Comparison of ENCODE assay signal across 11 cellular contexts in the genomic region with DNA sequence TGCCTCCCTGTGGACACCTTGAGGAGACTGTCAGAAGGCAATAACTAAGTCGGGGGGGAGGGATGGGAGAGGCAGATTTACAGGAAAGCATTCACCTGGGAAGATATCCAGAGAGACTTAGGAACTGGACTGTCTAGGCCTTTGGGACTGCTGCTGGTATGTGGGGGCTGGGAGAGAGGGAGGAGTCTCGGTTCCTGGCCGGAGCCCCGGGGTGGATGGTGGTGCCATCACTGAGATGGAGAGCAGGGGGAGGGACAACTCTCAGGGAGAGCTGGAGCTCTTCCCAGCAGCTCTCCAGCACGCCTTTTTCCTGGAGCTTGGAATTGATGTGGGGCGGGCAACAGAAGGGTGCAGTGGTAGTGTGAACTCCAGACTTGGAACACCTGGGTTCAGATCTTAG. TPM values are rescaled to one million over a fixed set of nuclear protein-coding genes. Genes with fewer than 3 reads are reported as not detected.
DNase-seq lines count a peak whose midpoint lies in the region; ATAC-seq and TF ChIP-seq lines count a peak whose summit lies in the region.
"Had no signal": no experiment of that assay in that cellular context is flagged by ENCODE, and none has a peak within 500 bp of the region (broad histone marks: within the 10 kb centered on the region; RNA-seq: fewer than 3 reads in every experiment).

No MANE protein-coding gene starts in this region.

- WGBS in prostate gland, result 15% methylated on average over 6 of the region's 6 CpGs

- peaks cover 0 to 2% (median 0%) of the 10 kb centered on the region in 7 donors for H3K9me3 Mint-ChIP-seq in CD14-positive monocyte
- H3K9me3 Mint-ChIP-seq: activated naive CD4-positive, alpha-beta T cell treated with anti-CD3 and anti-CD28 coated beads, Interleukin-2, amount 50 U/mL, for 72 hours had no signal

- no peaks in the 10 kb centered on the region for H3K36me3 Mint-ChIP-seq in CD14-positive monocyte
- H3K36me3 Mint-ChIP-seq: activated naive CD4-positive, alpha-beta T cell treated with anti-CD3 and anti-CD28 coated beads, Interleukin-2, amount 50 U/mL, for 72 hours had no signal

- H3K27me3 Mint-ChIP-seq in CD14-positive monocyte (ENCODE audit: low read depth in 3 of 3), result peaks cover 5 to 15% (median 7%) of the 10 kb centered on the region in 3 donors

- no peak overlapping the region for H3K4me3 Mint-ChIP-seq in CD14-positive monocyte
- H3K4me3 Mint-ChIP-seq: activated CD4-positive, alpha-beta T cell treated with anti-CD3 and anti-CD28 coated beads for 36 hours had no signal

- no peak overlapping the region for H3K4me3 ChIP-seq in prostate gland

- intact Hi-C loops in prostate gland (cut with DNase I), result loop anchor here (5.0 kb wide), 1 partner anchor 94 kb away; no protein-coding TSS in a partner anchor
- intact Hi-C loops in CD14-positive monocyte (cut with micrococcal nuclease), result no loop called here

- H3K27me3 ChIP-seq in prostate gland (replicated peaks; ENCODE audit: insufficient read depth), result no peaks in the 10 kb centered on the region

- H3K36me3 ChIP-seq in prostate gland, result no peaks in the 10 kb centered on the region

- H3K9me3 ChIP-seq in prostate gland, result no peaks in the 10 kb centered on the region

- peak; percentile 76 for DNase-seq in EH (ENCODE audit: low read depth)
- peak in 54 of 58 donors; percentile 31 to 95 (median 77) for DNase-seq in anterior cingulate cortex (lab: John Stamatoyannopoulos, UW)
- DNase-seq in hepatic stellate cell (ENCODE audit: low spot score), result peak; percentile 53
- DNase-seq in prostate gland (ENCODE audit: low spot score), result peak; percentile 92
- no peak for DNase-seq in stimulated activated CD4-positive, alpha-beta T cell treated with anti-CD3 and anti-CD28 coated beads, Interleukin-12 subunit alpha, Interleukin-12 subunit beta, amount 100 ng/mL, for 4 hours
- DNase-seq in CD14-positive monocyte (ENCODE audit: low spot score), result no peak
- DNase-seq: activated CD4-positive, alpha-beta T cell treated with anti-CD3 and anti-CD28 coated beads for 36 hours; NCI-H1105 treated with DMSO at 0.1 percent for 48 hours had no signal

- H3K4me1 Mint-ChIP-seq in CD14-positive monocyte, result peaks cover 13% of the 10 kb centered on the region

- H3K4me1 ChIP-seq in prostate gland (replicated peaks), result peaks cover 56% of the 10 kb centered on the region

- ATAC-seq in HG03025 (IDR thresholded peaks at IDR 0.05; ENCODE audit: low FRiP score, unreplicated experiment), result no peak
- ATAC-seq in HG02571 (IDR thresholded peaks at IDR 0.05; ENCODE audit: unreplicated experiment), result no peak
- ATAC-seq: activated CD4-positive, alpha-beta T cell treated with anti-CD3 and anti-CD28 coated beads for 36 hours; activated naive CD4-positive, alpha-beta T cell treated with anti-CD3 and anti-CD28 coated beads, Interleukin-2, amount 50 U/mL, for 72 hours had no signal

- no peak overlapping the region for H3K27ac Mint-ChIP-seq in CD14-positive monocyte
- H3K27ac Mint-ChIP-seq: activated CD4-positive, alpha-beta T cell treated with anti-CD3 and anti-CD28 coated beads for 36 hours had no signal

- peak in 1 of 4 experiments; percentile 29 for TF ChIP-seq CTCF in prostate gland (IDR thresholded peaks at IDR 0.05)
- TF ChIP-seq CTCF in CD14-positive monocyte (IDR thresholded peaks at IDR 0.05), result no peak

- TF ChIP-seq POLR2A in prostate gland (IDR thresholded peaks at IDR 0.05), result no peak

- H3K27ac ChIP-seq in prostate gland, result peak overlapping the region; percentile 79 to 97

RNA-seq across cellular contexts. Expression of a gene that starts 22.1 kb away (rescaled TPM):
- total RNA-seq in prostate gland, result 100 to 1,000 TPM; 182 to 292 TPM
- not detected for polyA plus RNA-seq in CD14-positive monocyte

Comparison
In these comparisons a context has a peak if more than half of its experiments do, and no peak if none do; other contexts are left out.
1. DNase-seq: peak in EH (single experiment), anterior cingulate cortex (54 of 58), hepatic stellate cell (single experiment) and prostate gland (single experiment); none in stimulated activated CD4-positive, alpha-beta T cell treated with anti-CD3 and anti-CD28 coated beads, Interleukin-12 subunit alpha, Interleukin-12 subunit beta, amount 100 ng/mL, for 4 hours (single experiment) and CD14-positive monocyte (single experiment).